Comparison of ENCODE assay signal across 14 cellular contexts in genomic region chr3:49807427-49808114, GRCh38. TPM values are rescaled to one million over a fixed set of nuclear protein-coding genes. Genes with fewer than 3 reads are reported as not detected.
DNase-seq lines count a peak whose midpoint lies in the region; ATAC-seq and TF ChIP-seq lines count a peak whose summit lies in the region.
"Had no signal": no experiment of that assay in that cellular context is flagged by ENCODE, and none has a peak within 500 bp of the region (broad histone marks: within the 10 kb centered on the region; RNA-seq: fewer than 3 reads in every experiment).

No MANE protein-coding gene starts in this region.

- H3K79me2 ChIP-seq in GM23338 (replicated peaks; ENCODE audit: insufficient read depth) (no peaks in the 10 kb centered on the region), mammary epithelial cell (ENCODE audit: insufficient read depth, low read length) (peaks cover 26% of the 10 kb centered on the region)
- H3K79me2 ChIP-seq: parathyroid adenoma had no signal

- CTCF ChIA-PET in mammary epithelial cell (lab: Charles Lee; ENCODE audit: low non-redundant PET) = interaction anchor here (0.6 kb wide), 1 partner anchor 8 kb away, joined by 4 read pairs; the partner anchor contains the start of gene CDHR4

- no peak overlapping the region for H3K4me3 ChIP-seq in CD4-positive, CD25-positive, alpha-beta regulatory T cell (ENCODE audit: low read depth, low read length)
- no peak overlapping the region for H3K4me3 ChIP-seq in GM23338
- H3K4me3 ChIP-seq in mammary epithelial cell (replicated peaks in 1 of 3; ENCODE audit: insufficient read depth in 1 of 3, low read depth in 2 of 3, low read length in 3 of 3) = no peak overlapping the region

- H3K4me1 Mint-ChIP-seq in CD4-positive, CD25-positive, alpha-beta regulatory T cell = peaks cover under 1 to 68% (median 9%) of the 10 kb centered on the region in 4 donors
- peaks cover 35% of the 10 kb centered on the region for H3K4me1 Mint-ChIP-seq in GM23338
- peaks cover 55% of the 10 kb centered on the region for H3K4me1 Mint-ChIP-seq in nephron progenitor cell

- peak overlapping the region; percentile 72 to 82 (median 76) for H3K27ac Mint-ChIP-seq in CD4-positive, CD25-positive, alpha-beta regulatory T cell
- H3K27ac Mint-ChIP-seq in GM23338 = no peak overlapping the region
- H3K27ac Mint-ChIP-seq in nephron progenitor cell = peak overlapping the region; percentile 97

- H3K27me3 Mint-ChIP-seq in CD4-positive, CD25-positive, alpha-beta regulatory T cell = peaks cover 1% of the 10 kb centered on the region
- H3K27me3 Mint-ChIP-seq in GM23338 (ENCODE audit: insufficient read depth, low read depth, poor library complexity) (peaks cover 20% of the 10 kb centered on the region), nephron progenitor cell (ENCODE audit: low read depth, poor library complexity) (peaks cover 3% of the 10 kb centered on the region)

- no peak overlapping the region for H3K27ac ChIP-seq in CD4-positive, CD25-positive, alpha-beta regulatory T cell (ENCODE audit: insufficient read depth, low read length, poor library complexity, severe bottlenecking)
- no peak overlapping the region for H3K27ac ChIP-seq in GM23338 (ENCODE audit: low read depth)
- H3K27ac ChIP-seq in mammary epithelial cell (ENCODE audit: insufficient read depth, low read depth, low read length) = no peak overlapping the region
- H3K27ac ChIP-seq: parathyroid adenoma had no signal

- H4K20me1 ChIP-seq in GM23338 (replicated peaks; ENCODE audit: insufficient read depth) (no peaks in the 10 kb centered on the region), mammary epithelial cell (ENCODE audit: insufficient read depth, low read length) (no peaks in the 10 kb centered on the region)

- BruUV-seq in mammary epithelial cell (replicated peaks; lab: Mats Ljungman, UMichigan) = no TSS peak

- peaks cover 45% of the 10 kb centered on the region for H3K4me1 ChIP-seq in CD4-positive, CD25-positive, alpha-beta regulatory T cell (ENCODE audit: control insufficient read depth, insufficient read depth, low read length, poor library complexity, severe bottlenecking)
- H3K4me1 ChIP-seq in GM23338 (ENCODE audit: insufficient read depth) = peaks cover 34% of the 10 kb centered on the region
- H3K4me1 ChIP-seq in mammary epithelial cell (ENCODE audit: insufficient read depth, low read length) = peaks cover 35% of the 10 kb centered on the region

- peaks cover 13% of the 10 kb centered on the region; the same call in 1 of the 2 replicates for H3F3A ChIP-seq in GM23338 (replicated peaks; ENCODE audit: low read depth)

- DNase-seq in CD4-positive, CD25-positive, alpha-beta regulatory T cell = no peak
- peak; percentile 28 for DNase-seq in GM23338 (ENCODE audit: low spot score)
- peak; percentile 44 for DNase-seq in mammary epithelial cell
- peak; percentile 18 for DNase-seq in nephron progenitor cell
- no peak for DNase-seq in MV-4-11 (lab: John Stamatoyannopoulos, UW)
- DNase-seq in NCI-H2029 (lab: John Stamatoyannopoulos, UW) = no peak
- DNase-seq in GM03348 (ENCODE audit: low spot score) = no peak
- no peak for DNase-seq in NAMALWA (ENCODE audit: low spot score)
- DNase-seq: activated CD8-positive, alpha-beta memory T cell treated with anti-CD3 and anti-CD28 coated beads for 24 hours; hippocampal formation; NCI-H2107 had no signal

- no peak for TF ChIP-seq CTCF in GM23338 (conservative IDR thresholded peaks at IDR 0.05; ENCODE audit: low read depth in 2 of 2)
- TF ChIP-seq CTCF in mammary epithelial cell (conservative IDR thresholded peaks at IDR 0.05 in 1 of 2, IDR thresholded peaks at IDR 0.05 in 1 of 2; ENCODE audit: extremely low read depth in 1 of 2, insufficient read depth in 1 of 2, low read depth in 1 of 2, low read length in 2 of 2) = no peak
- TF ChIP-seq CTCF in nephron progenitor cell (IDR thresholded peaks at IDR 0.05) = no peak

- intact Hi-C loops in mammary epithelial cell (cut with micrococcal nuclease) = no loop called here

- H3K9me3 ChIP-seq in CD4-positive, CD25-positive, alpha-beta regulatory T cell (ENCODE audit: control insufficient read depth in 2 of 2, low read length in 2 of 2) = no peaks in the 10 kb centered on the region
- H3K9me3 ChIP-seq in mammary epithelial cell (replicated peaks; ENCODE audit: insufficient read depth, low read length) = no peaks in the 10 kb centered on the region

- H3K4me3 Mint-ChIP-seq in CD4-positive, CD25-positive, alpha-beta regulatory T cell = peak overlapping the region in 3 of 4 donors; percentile 5 to 68 (median 63)
- H3K4me3 Mint-ChIP-seq in GM23338 = no peak overlapping the region; the same call in 2 of the 3 replicates
- H3K4me3 Mint-ChIP-seq in nephron progenitor cell = peak overlapping the region; percentile 36

- no peaks in the 10 kb centered on the region for H3K9me2 ChIP-seq in GM23338 (ENCODE audit: insufficient read depth)

- ATAC-seq in CD4-positive, CD25-positive, alpha-beta regulatory T cell (ENCODE audit: low read depth in 2 of 2) = no peak
- ATAC-seq in GM23338 = no peak

- H3K4me2 ChIP-seq in GM23338 = peak overlapping the region; percentile 74
- no peak overlapping the region for H3K4me2 ChIP-seq in mammary epithelial cell (ENCODE audit: insufficient read depth, low read depth, low read length)

- in situ Hi-C loops in mammary epithelial cell (cut with MboI; ENCODE audit: low sequenced_read_pairs in 2 of 2) = no loop called here

- 51% methylated on average over 11 of the region's 13 CpGs for WGBS in mammary epithelial cell (ENCODE audit: low coverage, missing lambda C conversion rate)

- peaks cover 25% of the 10 kb centered on the region for H3K36me3 ChIP-seq in CD4-positive, CD25-positive, alpha-beta regulatory T cell (ENCODE audit: control insufficient read depth, insufficient read depth, low read length)
- no peaks in the 10 kb centered on the region for H3K36me3 ChIP-seq in GM23338 (ENCODE audit: insufficient read depth)
- no peaks in the 10 kb centered on the region for H3K36me3 ChIP-seq in mammary epithelial cell (ENCODE audit: insufficient read depth, low read length)

- H3K9me3 Mint-ChIP-seq in CD4-positive, CD25-positive, alpha-beta regulatory T cell = no peaks in the 10 kb centered on the region
- H3K9me3 Mint-ChIP-seq in GM23338 (no peaks in the 10 kb centered on the region), nephron progenitor cell (no peaks in the 10 kb centered on the region)

- H3K36me3 Mint-ChIP-seq in CD4-positive, CD25-positive, alpha-beta regulatory T cell = peaks cover 18% of the 10 kb centered on the region
- H3K36me3 Mint-ChIP-seq in GM23338 (ENCODE audit: low read depth) = no peaks in the 10 kb centered on the region
- no peaks in the 10 kb centered on the region for H3K36me3 Mint-ChIP-seq in nephron progenitor cell (ENCODE audit: low read depth)

- dilution Hi-C loops in mammary epithelial cell (cut with HindIII; ENCODE audit: low sequenced_read_pairs) = no loop called here

- no peaks in the 10 kb centered on the region for H3K27me3 ChIP-seq in CD4-positive, CD25-positive, alpha-beta regulatory T cell (ENCODE audit: control insufficient read depth, insufficient read depth, low read length)
- H3K27me3 ChIP-seq in GM23338 (ENCODE audit: insufficient read depth) (peaks cover 8% of the 10 kb centered on the region), mammary epithelial cell (ENCODE audit: insufficient read depth, low read length) (no peaks in the 10 kb centered on the region)

- no peak overlapping the region for H2AFZ ChIP-seq in GM23338
- no peak overlapping the region for H2AFZ ChIP-seq in mammary epithelial cell (ENCODE audit: low read depth, low read length)
- H2AFZ ChIP-seq: parathyroid adenoma had no signal

- no peak overlapping the region for H3K9ac ChIP-seq in mammary epithelial cell (ENCODE audit: insufficient read depth, low read length)
- H3K9ac ChIP-seq: parathyroid adenoma had no signal

TF ChIP-seq in GM23338, 12 proteins besides CTCF, POLR2A, EP300 and RAD21:
- TF ChIP-seq POLR2AphosphoS5 (IDR thresholded peaks at IDR 0.05; ENCODE audit: low read depth) (no peak), ZNF331 (CRISPR knock-in tag; IDR thresholded peaks at IDR 0.05; ENCODE audit: low read depth) (no peak), ZNF114 (CRISPR knock-in tag; IDR thresholded peaks at IDR 0.05) (no peak)

RNA-seq across cellular contexts. Expression of gene INKA1, which starts 4.5 kb away (rescaled TPM):
- 1.2 TPM for total RNA-seq in CD4-positive, CD25-positive, alpha-beta regulatory T cell
- polyA plus RNA-seq in CD4-positive, CD25-positive, alpha-beta regulatory T cell = 1 to 10 TPM in 1 of 4 donors, under 1 TPM in 3; 0.62 to 1.0 (median 0.82) TPM
- 4.0 and 4.9 TPM in 2 replicates for total RNA-seq in GM23338 (2014; rRNA removed; shearing (Covaris generic))
- polyA plus RNA-seq in GM23338 (2016; fragmentation: Nextera tagmentation; extraction: Ambion mirVana) (3.7 and 5.0 TPM in 2 replicates), mammary epithelial cell (26.8 TPM)
- total RNA-seq in mammary epithelial cell = 10 to 100 TPM; 17.3 to 22.6 TPM
- 11.1 TPM for polyA minus RNA-seq in mammary epithelial cell

RNA-seq across cellular contexts. Expression of gene UBA7, which starts 6.2 kb away (rescaled TPM):
- total RNA-seq in CD4-positive, CD25-positive, alpha-beta regulatory T cell = 201 TPM
- 10 to 100 TPM; 30.6 to 41.8 (median 37.4) TPM for polyA plus RNA-seq in CD4-positive, CD25-positive, alpha-beta regulatory T cell
- total RNA-seq in GM23338 (2014; rRNA removed; shearing (Covaris generic)) = 0.14 and 0.50 TPM in 2 replicates
- 0.40 and 0.50 TPM in 2 replicates for polyA plus RNA-seq in GM23338 (2016; fragmentation: Nextera tagmentation; extraction: Ambion mirVana)
- total RNA-seq in mammary epithelial cell = 10 to 100 TPM in 1 of 2 donors, 1 to 10 TPM in 1; 9.1 to 11.3 TPM
- polyA plus RNA-seq in mammary epithelial cell = 8.3 TPM
- 35.9 TPM for polyA minus RNA-seq in mammary epithelial cell

RNA-seq across cellular contexts. Expression of gene CDHR4, which starts 7.9 kb away (rescaled TPM):
- 0.32 TPM for total RNA-seq in CD4-positive, CD25-positive, alpha-beta regulatory T cell
- not detected for polyA plus RNA-seq in CD4-positive, CD25-positive, alpha-beta regulatory T cell
- total RNA-seq in GM23338 (2014; rRNA removed; shearing (Covaris generic)) = 0.24 TPM in 1 of 2 replicates, not detected in the other
- polyA plus RNA-seq in GM23338 (2016; fragmentation: Nextera tagmentation; extraction: Ambion mirVana) (0.26 and 0.28 TPM in 2 replicates), mammary epithelial cell (not detected)
- under 1 TPM; 0.33 to 0.40 TPM for total RNA-seq in mammary epithelial cell
- not detected for polyA minus RNA-seq in mammary epithelial cell
- total RNA-seq: cerebellum, RPMI7951 had no signal

RNA-seq across cellular contexts. Expression of gene IP6K1, which starts 21.2 kb away (rescaled TPM):
- 61.5 TPM for total RNA-seq in CD4-positive, CD25-positive, alpha-beta regulatory T cell
- polyA plus RNA-seq in CD4-positive, CD25-positive, alpha-beta regulatory T cell = 10 to 100 TPM; 31.6 to 39.6 (median 32.2) TPM
- total RNA-seq in GM23338 (2014; rRNA removed; shearing (Covaris generic)) = 35.5 and 38.4 TPM in 2 replicates
- polyA plus RNA-seq in GM23338 (2016; fragmentation: Nextera tagmentation; extraction: Ambion mirVana) (8.3 and 10.7 TPM in 2 replicates), mammary epithelial cell (30.2 TPM)
- total RNA-seq in mammary epithelial cell = 10 to 100 TPM; 35.2 to 36.1 TPM
- polyA minus RNA-seq in mammary epithelial cell = 173 TPM

RNA-seq across cellular contexts. Expression of gene TRAIP, which starts 48.8 kb away (rescaled TPM):
- 7.9 TPM for total RNA-seq in CD4-positive, CD25-positive, alpha-beta regulatory T cell
- 1 to 10 TPM in 3 of 4 donors, under 1 TPM in 1; 0.52 to 3.2 (median 1.7) TPM for polyA plus RNA-seq in CD4-positive, CD25-positive, alpha-beta regulatory T cell
- 13.4 and 15.3 TPM in 2 replicates for total RNA-seq in GM23338 (2014; rRNA removed; shearing (Covaris generic))
- polyA plus RNA-seq in GM23338 (2016; fragmentation: Nextera tagmentation; extraction: Ambion mirVana) = 16.6 and 19.5 TPM in 2 replicates
- 10 to 100 TPM in 1 of 2 donors, 1 to 10 TPM in 1; 1.7 to 12.6 TPM for total RNA-seq in mammary epithelial cell
- polyA plus RNA-seq in mammary epithelial cell = 12.9 TPM
- 29.5 TPM for polyA minus RNA-seq in mammary epithelial cell

Comparison
In these comparisons a context has a peak if more than half of its experiments do, and no peak if none do; other contexts are left out.
1. DNase-seq: peak in GM23338 (single experiment), mammary epithelial cell (single experiment) and nephron progenitor cell (single experiment); none in CD4-positive, CD25-positive, alpha-beta regulatory T cell (0 of 3), MV-4-11 (single experiment), NCI-H2029 (single experiment), GM03348 (single experiment) and NAMALWA (single experiment).
2. RNA of gene UBA7, which starts 6.2 kb away (total RNA-seq): 201 TPM in CD4-positive, CD25-positive, alpha-beta regulatory T cell (single experiment); 9.1 to 11.3 TPM in mammary epithelial cell and 0.14 to 0.50 TPM in GM23338; every median in the first group is over 10 times any median in the second.